20 cellular contexts compared by ENCODE assay signal in the genomic region with DNA sequence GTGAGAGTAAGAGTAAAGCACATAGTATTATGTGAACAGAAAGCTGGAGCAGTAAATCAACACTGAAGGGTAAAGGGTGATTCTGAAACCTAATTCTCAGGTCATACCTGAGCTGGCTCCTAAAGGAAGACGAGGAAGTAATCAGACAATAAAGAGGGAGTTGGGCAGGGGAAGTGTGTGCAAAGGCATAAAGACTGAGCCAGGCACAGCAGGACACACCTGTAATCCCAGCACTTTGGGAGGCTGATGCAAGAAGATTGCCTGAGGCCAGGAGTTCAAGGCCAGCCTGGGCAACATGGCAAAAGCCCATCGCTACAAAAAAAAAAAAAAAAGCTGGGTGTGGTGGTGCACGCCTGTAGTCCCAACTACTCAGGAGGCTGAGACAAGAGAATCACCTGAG. TPM values are rescaled to one million over a fixed set of nuclear protein-coding genes. Genes with fewer than 3 reads are reported as not detected.
DNase-seq lines count a peak whose midpoint lies in the region; ATAC-seq, FAIRE-seq and TF ChIP-seq lines count a peak whose summit lies in the region.
"Had no signal": no experiment of that assay in that cellular context is flagged by ENCODE, and none has a peak within 500 bp of the region (broad histone marks: within the 10 kb centered on the region; RNA-seq: fewer than 3 reads in every experiment).

No MANE protein-coding gene starts in this region.

- TF ChIP-seq RAD21 in HepG2 (CRISPR knock-in tag; IDR thresholded peaks at IDR 0.05) = no peak

- peaks cover 11% of the 10 kb centered on the region for H3K36me3 Mint-ChIP-seq in WTC11
- peaks cover 14% of the 10 kb centered on the region for H3K36me3 Mint-ChIP-seq in type B pancreatic cell

- 89% methylated on average over 3 of the region's 3 CpGs for WGBS in HepG2 (ENCODE audit: low lambda C conversion rate)
- WGBS in right lobe of liver (ENCODE audit: insufficient coverage, low coverage, low lambda C conversion rate, missing lambda C conversion rate) = 60% methylated on average over 2 of the region's 3 CpGs

- H3K4me3 Mint-ChIP-seq in WTC11 = no peak overlapping the region
- H3K4me3 Mint-ChIP-seq in type B pancreatic cell = no peak overlapping the region

- TF ChIP-seq EP300 in HepG2 (IDR thresholded peaks at IDR 0.05; ENCODE audit: low read depth in 2 of 2, low read length in 2 of 2) (no peak), HepG2 (CRISPR knock-in tag; IDR thresholded peaks at IDR 0.05; ENCODE audit: borderline replicate concordance) (no peak)

- H3K27ac Mint-ChIP-seq in WTC11 = peak overlapping the region; percentile 33
- H3K27ac Mint-ChIP-seq in type B pancreatic cell = peak overlapping the region; percentile 18

- peaks cover 0 to 14% of the 10 kb centered on the region in 2 experiments; a peak in 2 of 5 replicates for H3K36me3 ChIP-seq in HepG2 (replicated peaks in 1 of 2; ENCODE audit: control insufficient read depth in 1 of 2, insufficient read depth in 2 of 2, low read length in 2 of 2)
- H3K36me3 ChIP-seq in right lobe of liver = peaks cover 0 to 2% (median 0%) of the 10 kb centered on the region in 4 donors

- no peak overlapping the region for H2AFZ ChIP-seq in HepG2 (ENCODE audit: low read length)
- H2AFZ ChIP-seq: GM23248 had no signal

- no peaks in the 10 kb centered on the region for H3K27me3 Mint-ChIP-seq in WTC11 (ENCODE audit: low read depth)
- H3K27me3 Mint-ChIP-seq in type B pancreatic cell = no peaks in the 10 kb centered on the region

- H3K4me3 ChIP-seq in HepG2 (replicated peaks in 1 of 3; ENCODE audit: insufficient read depth in 1 of 3, low read depth in 2 of 3, low read length in 3 of 3) (no peak overlapping the region), right lobe of liver (no peak overlapping the region)
- H3K4me3 ChIP-seq: GM23248 had no signal

- in situ Hi-C loops in HepG2 (cut with HindIII; ENCODE audit: extremely low pct_ligation_motif_present, low pct_unique_long_range_greater_than_20kb) = no loop called here

- H3K9me3 ChIP-seq in HepG2 (ENCODE audit: low read length) (no peaks in the 10 kb centered on the region), right lobe of liver (no peaks in the 10 kb centered on the region)

- BruUV-seq in HepG2 (replicated peaks; lab: Mats Ljungman, UMichigan) = no TSS peak

- H3K9me3 Mint-ChIP-seq in WTC11 (no peaks in the 10 kb centered on the region), type B pancreatic cell (no peaks in the 10 kb centered on the region)

- H3K9ac ChIP-seq in HepG2 (ENCODE audit: insufficient read depth, low read depth, low read length) = no peak overlapping the region
- H3K9ac ChIP-seq: GM23248, KMS-11 had no signal

- TF ChIP-seq CTCF in HepG2 (CRISPR knock-in tag; IDR thresholded peaks at IDR 0.05) (no peak), right lobe of liver (IDR thresholded peaks at IDR 0.05) (no peak), WTC11 (IDR thresholded peaks at IDR 0.05) (no peak), type B pancreatic cell (conservative IDR thresholded peaks at IDR 0.05) (no peak)

- H3K4me2 ChIP-seq in HepG2 (ENCODE audit: low read depth, low read length) = no peak overlapping the region
- H3K4me2 ChIP-seq: KMS-11 had no signal

- H4K20me1 ChIP-seq in HepG2 (ENCODE audit: insufficient read depth, low read length) = peaks cover 5% of the 10 kb centered on the region; the same call in 1 of the 2 replicates

- no peak overlapping the region for H3K27ac ChIP-seq in HepG2 (ENCODE audit: extremely low read length, insufficient read depth, low read length)
- H3K27ac ChIP-seq in right lobe of liver = no peak overlapping the region
- H3K27ac ChIP-seq: GM23248, KMS-11 had no signal

- H3K4me1 Mint-ChIP-seq in WTC11 = peaks cover 12% of the 10 kb centered on the region
- H3K4me1 Mint-ChIP-seq in type B pancreatic cell (ENCODE audit: unreplicated experiment) = peaks cover 14% of the 10 kb centered on the region

- intact Hi-C loops in HepG2 (cut with micrococcal nuclease; ENCODE audit: unreplicated experiment) (no loop called here), right lobe of liver (cut with DNase I) (no loop called here), left colon (cut with DNase I, micrococcal nuclease) (no loop called here)

- H3K27me3 ChIP-seq in HepG2 (ENCODE audit: control insufficient read depth in 1 of 2, insufficient read depth in 2 of 2, low read length in 2 of 2) = no peaks in the 10 kb centered on the region
- H3K27me3 ChIP-seq in right lobe of liver = no peaks in the 10 kb centered on the region

- ATAC-seq in HepG2 = no peak
- ATAC-seq in right lobe of liver = no peak
- ATAC-seq in WTC11 = no peak
- ATAC-seq in left colon = peak; percentile 94
- no peak for ATAC-seq in HG03045 (IDR thresholded peaks at IDR 0.05; ENCODE audit: unreplicated experiment)

- TF ChIP-seq POLR2A in HepG2 (IDR thresholded peaks at IDR 0.05; ENCODE audit: insufficient read depth in 1 of 2, low read depth in 2 of 2, low read length in 2 of 2) (no peak), right lobe of liver (IDR thresholded peaks at IDR 0.05) (no peak)

- H3K4me1 ChIP-seq in HepG2 (ENCODE audit: insufficient read depth, low read length) (peaks cover 54% of the 10 kb centered on the region), right lobe of liver (no peaks in the 10 kb centered on the region)

- DNase-seq in HepG2 (ENCODE audit: low spot score) (no peak), right lobe of liver (no peak), WTC11 (ENCODE audit: low spot score) (no peak), left colon (no peak), type B pancreatic cell (ENCODE audit: extremely low spot score, unreplicated experiment) (no peak), superior temporal gyrus (ENCODE audit: extremely low spot score) (no peak)
- DNase-seq in activated CD4-positive, CD25-positive, alpha-beta regulatory T cell treated with anti-CD3 and anti-CD28 coated beads, Interleukin-2, amount 50 U/mL, for 72 hours = no peak
- DNase-seq: C1 segment of cervical spinal cord, COR-L47, GM23248, MM.1S, NCI-H1105, NCI-H1694 treated with DMSO at 0.1 percent for 48 hours, NCI-H2171, NCI-H446, OCI-M1, RPMI8226 had no signal

- FAIRE-seq in HepG2 (lab: Jason Lieb, UNC) = no peak

- peaks cover 15% of the 10 kb centered on the region for H3K79me2 ChIP-seq in HepG2 (ENCODE audit: insufficient read depth, low read length)

- POLR2A ChIA-PET in HepG2 (lab: Yijun Ruan, JAX) = interaction anchor here (1.3 kb wide), 1 partner anchor 10 kb away, joined by 4 read pairs; a partner anchor contains a TSS
- POLR2A ChIA-PET in WTC11 (lab: Charles Lee) = interaction anchor here (0.6 to 1.1 kb wide), 2 partner anchors 9 to 18 kb away, joined by 3 to 5 read pairs; a partner anchor contains a TSS

- CTCF ChIA-PET in HepG2 (lab: Yijun Ruan, JAX; ENCODE audit: low intra/inter-chr PET ratio, low total read pairs) (interaction anchor here (1.4 kb wide), 1 partner anchor 11 kb away, joined by 3 read pairs; no protein-coding TSS in a partner anchor), WTC11 (lab: Charles Lee) (interaction anchor here (0.7 to 1.7 kb wide), 7 partner anchors 10 to 95 kb away, joined by 3 to 6 read pairs (median 5); no protein-coding TSS in a partner anchor)

RNA-seq across cellular contexts. Expression of a gene that starts 9.6 kb away (rescaled TPM):
- total RNA-seq in HepG2 (2016; rRNA removed; fragmentation: Illumina TruSeq; extraction: Trizol) = 48.4 and 53.8 TPM in 2 replicates
- 12.0 and 15.8 TPM in 2 replicates for total RNA-seq in HepG2 (2016; cell fraction: cytosol; rRNA removed; fragmentation: Illumina TruSeq; extraction: Trizol; ENCODE audit: low read depth)
- 43.0 and 57.4 TPM in 2 replicates for total RNA-seq in HepG2 (2016; cell fraction: insoluble cytoplasmic fraction; rRNA removed; fragmentation: Illumina TruSeq; extraction: Trizol)
- 15.7 and 16.6 TPM in 2 replicates for total RNA-seq in HepG2 (2016; cell fraction: membrane; rRNA removed; fragmentation: Illumina TruSeq; extraction: Trizol)
- total RNA-seq in HepG2 (2016; cell fraction: nucleus; rRNA removed; fragmentation: Illumina TruSeq; extraction: Trizol) = 20.9 and 24.1 TPM in 2 replicates
- polyA plus RNA-seq in HepG2 (2011; rRNA removed) = 57.9 and 60.0 TPM in 2 replicates
- 60.3 and 60.4 TPM in 2 replicates for polyA plus RNA-seq in HepG2 (2011; cell fraction: cytosol; rRNA removed)
- polyA plus RNA-seq in HepG2 (2011; cell fraction: nucleus; rRNA removed) = 32.8 and 38.8 TPM in 2 replicates
- polyA plus RNA-seq in HepG2 (2012) = 39.0 and 41.4 TPM in 2 replicates
- polyA plus RNA-seq in HepG2 (2016; cell fraction: cytosol; fragmentation: Illumina TruSeq; extraction: Trizol; ENCODE audit: low read depth) = 11.9 and 13.5 TPM in 2 replicates
- polyA plus RNA-seq in HepG2 (2016; cell fraction: insoluble cytoplasmic fraction; fragmentation: Illumina TruSeq; extraction: Trizol; ENCODE audit: low read depth) = 76.4 and 85.2 TPM in 2 replicates
- polyA plus RNA-seq in HepG2 (2016; cell fraction: membrane; fragmentation: Illumina TruSeq; extraction: Trizol; ENCODE audit: low read depth) = 13.7 and 16.3 TPM in 2 replicates
- polyA plus RNA-seq in HepG2 (2016; cell fraction: nucleus; fragmentation: Illumina TruSeq; extraction: Trizol; ENCODE audit: insufficient read depth, low read depth) = 47.8 and 51.2 TPM in 2 replicates
- polyA minus RNA-seq in HepG2 (2011; rRNA and poly(A)+ RNA removed; ENCODE audit: low replicate concordance) = 62.5 and 183 TPM in 2 replicates
- polyA minus RNA-seq in HepG2 (2011; cell fraction: cytosol; rRNA and poly(A)+ RNA removed) = 19.9 and 22.8 TPM in 2 replicates
- 27.7 and 29.2 TPM in 2 replicates for polyA minus RNA-seq in HepG2 (2011; cell fraction: nucleus; rRNA and poly(A)+ RNA removed)
- total RNA-seq in right lobe of liver = 10 to 100 TPM; 30.9 to 50.7 (median 47.2) TPM
- total RNA-seq in WTC11 (2021) = 238 to 256 TPM (median 248 TPM) in 3 replicates
- total RNA-seq in left colon = 100 to 1,000 TPM; 271 to 304 TPM
- 161 and 168 TPM in 2 replicates for total RNA-seq in type B pancreatic cell (ENCODE audit: low replicate concordance)

RNA-seq across cellular contexts. Expression of a gene that starts 22.4 kb away (rescaled TPM):
- total RNA-seq in HepG2 (2016; rRNA removed; fragmentation: Illumina TruSeq; extraction: Trizol) = 6.0 and 15.5 TPM in 2 replicates
- 4.2 and 6.5 TPM in 2 replicates for total RNA-seq in HepG2 (2016; cell fraction: cytosol; rRNA removed; fragmentation: Illumina TruSeq; extraction: Trizol; ENCODE audit: low read depth)
- total RNA-seq in HepG2 (2016; cell fraction: insoluble cytoplasmic fraction; rRNA removed; fragmentation: Illumina TruSeq; extraction: Trizol) = 5.5 and 12.8 TPM in 2 replicates
- 3.1 and 4.5 TPM in 2 replicates for total RNA-seq in HepG2 (2016; cell fraction: membrane; rRNA removed; fragmentation: Illumina TruSeq; extraction: Trizol)
- total RNA-seq in HepG2 (2016; cell fraction: nucleus; rRNA removed; fragmentation: Illumina TruSeq; extraction: Trizol) = 15.3 and 19.2 TPM in 2 replicates
- polyA plus RNA-seq in HepG2 (2011; rRNA removed) = 19.4 and 24.2 TPM in 2 replicates
- 14.4 and 16.8 TPM in 2 replicates for polyA plus RNA-seq in HepG2 (2011; cell fraction: cytosol; rRNA removed)
- 32.6 and 35.0 TPM in 2 replicates for polyA plus RNA-seq in HepG2 (2011; cell fraction: nucleus; rRNA removed)
- polyA plus RNA-seq in HepG2 (2012) = 12.9 and 14.4 TPM in 2 replicates
- 4.6 and 5.1 TPM in 2 replicates for polyA plus RNA-seq in HepG2 (2016; cell fraction: cytosol; fragmentation: Illumina TruSeq; extraction: Trizol; ENCODE audit: low read depth)
- polyA plus RNA-seq in HepG2 (2016; cell fraction: insoluble cytoplasmic fraction; fragmentation: Illumina TruSeq; extraction: Trizol; ENCODE audit: low read depth) = 10.0 and 12.0 TPM in 2 replicates
- polyA plus RNA-seq in HepG2 (2016; cell fraction: membrane; fragmentation: Illumina TruSeq; extraction: Trizol; ENCODE audit: low read depth) = 4.5 and 4.9 TPM in 2 replicates
- polyA plus RNA-seq in HepG2 (2016; cell fraction: nucleus; fragmentation: Illumina TruSeq; extraction: Trizol; ENCODE audit: insufficient read depth, low read depth) = 55.0 and 59.9 TPM in 2 replicates
- polyA minus RNA-seq in HepG2 (2011; rRNA and poly(A)+ RNA removed; ENCODE audit: low replicate concordance) = 11.0 and 47.3 TPM in 2 replicates
- 5.6 and 6.8 TPM in 2 replicates for polyA minus RNA-seq in HepG2 (2011; cell fraction: cytosol; rRNA and poly(A)+ RNA removed)
- polyA minus RNA-seq in HepG2 (2011; cell fraction: nucleus; rRNA and poly(A)+ RNA removed) = 10.8 and 15.2 TPM in 2 replicates
- 10 to 100 TPM; 34.9 to 59.5 (median 52.5) TPM for total RNA-seq in right lobe of liver
- 54.7 to 64.5 TPM (median 62.9 TPM) in 3 replicates for total RNA-seq in WTC11 (2021)
- total RNA-seq in left colon = 10 to 100 TPM; 21.3 to 26.9 TPM
- 44.6 and 56.3 TPM in 2 replicates for total RNA-seq in type B pancreatic cell (ENCODE audit: low replicate concordance)

RNA-seq across cellular contexts. Expression of a gene that starts 23.8 kb away (rescaled TPM):
- total RNA-seq in HepG2 (2016; rRNA removed; fragmentation: Illumina TruSeq; extraction: Trizol) = 0.09 TPM in 1 of 2 replicates, not detected in the other
- not detected in 2 replicates for total RNA-seq in HepG2 (2016; cell fraction: cytosol; rRNA removed; fragmentation: Illumina TruSeq; extraction: Trizol; ENCODE audit: low read depth)
- total RNA-seq in HepG2 (2016; cell fraction: insoluble cytoplasmic fraction; rRNA removed; fragmentation: Illumina TruSeq; extraction: Trizol) = not detected in 2 replicates
- total RNA-seq in HepG2 (2016; cell fraction: membrane; rRNA removed; fragmentation: Illumina TruSeq; extraction: Trizol) = 0.14 TPM in 1 of 2 replicates, not detected in the other
- total RNA-seq in HepG2 (2016; cell fraction: nucleus; rRNA removed; fragmentation: Illumina TruSeq; extraction: Trizol) = not detected in 2 replicates
- polyA plus RNA-seq in HepG2 (2011; rRNA removed) = 0.05 and 0.12 TPM in 2 replicates
- 0.04 and 0.08 TPM in 2 replicates for polyA plus RNA-seq in HepG2 (2011; cell fraction: cytosol; rRNA removed)
- 0.48 and 0.64 TPM in 2 replicates for polyA plus RNA-seq in HepG2 (2011; cell fraction: nucleus; rRNA removed)
- polyA plus RNA-seq in HepG2 (2012) = not detected in 2 replicates
- not detected in 2 replicates for polyA plus RNA-seq in HepG2 (2016; cell fraction: cytosol; fragmentation: Illumina TruSeq; extraction: Trizol; ENCODE audit: low read depth)
- polyA plus RNA-seq in HepG2 (2016; cell fraction: insoluble cytoplasmic fraction; fragmentation: Illumina TruSeq; extraction: Trizol; ENCODE audit: low read depth) = not detected in 2 replicates
- polyA plus RNA-seq in HepG2 (2016; cell fraction: membrane; fragmentation: Illumina TruSeq; extraction: Trizol; ENCODE audit: low read depth) = not detected in 2 replicates
- polyA plus RNA-seq in HepG2 (2016; cell fraction: nucleus; fragmentation: Illumina TruSeq; extraction: Trizol; ENCODE audit: insufficient read depth, low read depth) = 0.21 and 0.33 TPM in 2 replicates
- polyA minus RNA-seq in HepG2 (2011; rRNA and poly(A)+ RNA removed; ENCODE audit: low replicate concordance) = 0.18 and 1.6 TPM in 2 replicates
- polyA minus RNA-seq in HepG2 (2011; cell fraction: cytosol; rRNA and poly(A)+ RNA removed) = 1.8 TPM in 1 of 2 replicates, not detected in the other
- polyA minus RNA-seq in HepG2 (2011; cell fraction: nucleus; rRNA and poly(A)+ RNA removed) = not detected in 2 replicates
- total RNA-seq in right lobe of liver = under 1 TPM in 2 of 6 experiments, not detected in 4; 0.12 TPM
- 0.50 to 0.55 TPM (median 0.55 TPM) in 3 replicates for total RNA-seq in WTC11 (2021)
- total RNA-seq in left colon = under 1 TPM; 0.15 to 0.61 TPM
- total RNA-seq in type B pancreatic cell (ENCODE audit: low replicate concordance) = 6.2 and 6.3 TPM in 2 replicates

RNA-seq across cellular contexts. Expression of a gene that starts 30.4 kb away (rescaled TPM):
- total RNA-seq in HepG2 (2016; rRNA removed; fragmentation: Illumina TruSeq; extraction: Trizol) = not detected in 2 replicates
- not detected in 2 replicates for total RNA-seq in HepG2 (2016; cell fraction: cytosol; rRNA removed; fragmentation: Illumina TruSeq; extraction: Trizol; ENCODE audit: low read depth)
- total RNA-seq in HepG2 (2016; cell fraction: insoluble cytoplasmic fraction; rRNA removed; fragmentation: Illumina TruSeq; extraction: Trizol) = not detected in 2 replicates
- not detected in 2 replicates for total RNA-seq in HepG2 (2016; cell fraction: membrane; rRNA removed; fragmentation: Illumina TruSeq; extraction: Trizol)
- not detected in 2 replicates for total RNA-seq in HepG2 (2016; cell fraction: nucleus; rRNA removed; fragmentation: Illumina TruSeq; extraction: Trizol)
- polyA plus RNA-seq in HepG2 (2011; rRNA removed) = not detected in 2 replicates
- polyA plus RNA-seq in HepG2 (2011; cell fraction: cytosol; rRNA removed) = not detected in 2 replicates
- polyA plus RNA-seq in HepG2 (2011; cell fraction: nucleus; rRNA removed) = not detected in 2 replicates
- not detected in 2 replicates for polyA plus RNA-seq in HepG2 (2012)
- polyA plus RNA-seq in HepG2 (2016; cell fraction: cytosol; fragmentation: Illumina TruSeq; extraction: Trizol; ENCODE audit: low read depth) = not detected in 2 replicates
- polyA plus RNA-seq in HepG2 (2016; cell fraction: insoluble cytoplasmic fraction; fragmentation: Illumina TruSeq; extraction: Trizol; ENCODE audit: low read depth) = not detected in 2 replicates
- not detected in 2 replicates for polyA plus RNA-seq in HepG2 (2016; cell fraction: membrane; fragmentation: Illumina TruSeq; extraction: Trizol; ENCODE audit: low read depth)
- polyA plus RNA-seq in HepG2 (2016; cell fraction: nucleus; fragmentation: Illumina TruSeq; extraction: Trizol; ENCODE audit: insufficient read depth, low read depth) = not detected in 2 replicates
- not detected in 2 replicates for polyA minus RNA-seq in HepG2 (2011; rRNA and poly(A)+ RNA removed; ENCODE audit: low replicate concordance)
- not detected in 2 replicates for polyA minus RNA-seq in HepG2 (2011; cell fraction: cytosol; rRNA and poly(A)+ RNA removed)
- not detected in 2 replicates for polyA minus RNA-seq in HepG2 (2011; cell fraction: nucleus; rRNA and poly(A)+ RNA removed)
- total RNA-seq in right lobe of liver = not detected
- total RNA-seq in WTC11 (2021) = not detected in 3 replicates
- total RNA-seq in left colon = not detected
- total RNA-seq in type B pancreatic cell (ENCODE audit: low replicate concordance) = 28.9 TPM in 1 of 2 replicates, not detected in the other
- total RNA-seq: A673, GM23248 had no signal
- polyA plus RNA-seq: GM23248 had no signal

RNA-seq across cellular contexts. Expression of a gene that starts 51.4 kb away (rescaled TPM):
- total RNA-seq in HepG2 (2016; rRNA removed; fragmentation: Illumina TruSeq; extraction: Trizol) (0.51 and 0.53 TPM in 2 replicates), right lobe of liver (under 1 TPM in 2 of 6 experiments, not detected in 4; 0.18 to 0.19 TPM), WTC11 (2021) (0.33 to 0.55 TPM (median 0.50 TPM) in 3 replicates), left colon (under 1 TPM in 1 of 2 donors, not detected in 1; 0.06 TPM), type B pancreatic cell (ENCODE audit: low replicate concordance) (0.45 and 8.8 TPM in 2 replicates)
- total RNA-seq in HepG2 (2016; cell fraction: cytosol; rRNA removed; fragmentation: Illumina TruSeq; extraction: Trizol; ENCODE audit: low read depth) = 0.20 TPM in 1 of 2 replicates, not detected in the other
- total RNA-seq in HepG2 (2016; cell fraction: insoluble cytoplasmic fraction; rRNA removed; fragmentation: Illumina TruSeq; extraction: Trizol) = 0.43 and 0.54 TPM in 2 replicates
- 0.46 and 0.52 TPM in 2 replicates for total RNA-seq in HepG2 (2016; cell fraction: membrane; rRNA removed; fragmentation: Illumina TruSeq; extraction: Trizol)
- total RNA-seq in HepG2 (2016; cell fraction: nucleus; rRNA removed; fragmentation: Illumina TruSeq; extraction: Trizol) = 0.34 and 0.62 TPM in 2 replicates
- 0.24 and 0.33 TPM in 2 replicates for polyA plus RNA-seq in HepG2 (2011; rRNA removed)
- polyA plus RNA-seq in HepG2 (2011; cell fraction: cytosol; rRNA removed) = 0.21 and 0.34 TPM in 2 replicates
- polyA plus RNA-seq in HepG2 (2011; cell fraction: nucleus; rRNA removed) = 0.47 and 0.83 TPM in 2 replicates
- 0.48 and 0.69 TPM in 2 replicates for polyA plus RNA-seq in HepG2 (2012)
- polyA plus RNA-seq in HepG2 (2016; cell fraction: cytosol; fragmentation: Illumina TruSeq; extraction: Trizol; ENCODE audit: low read depth) = 0.20 and 0.28 TPM in 2 replicates
- polyA plus RNA-seq in HepG2 (2016; cell fraction: insoluble cytoplasmic fraction; fragmentation: Illumina TruSeq; extraction: Trizol; ENCODE audit: low read depth) = 0.58 and 0.73 TPM in 2 replicates
- polyA plus RNA-seq in HepG2 (2016; cell fraction: membrane; fragmentation: Illumina TruSeq; extraction: Trizol; ENCODE audit: low read depth) = 0.48 and 0.58 TPM in 2 replicates
- 1.2 and 1.3 TPM in 2 replicates for polyA plus RNA-seq in HepG2 (2016; cell fraction: nucleus; fragmentation: Illumina TruSeq; extraction: Trizol; ENCODE audit: insufficient read depth, low read depth)
- polyA minus RNA-seq in HepG2 (2011; rRNA and poly(A)+ RNA removed; ENCODE audit: low replicate concordance) = 0.46 and 5.3 TPM in 2 replicates
- polyA minus RNA-seq in HepG2 (2011; cell fraction: cytosol; rRNA and poly(A)+ RNA removed) = 0.44 and 0.49 TPM in 2 replicates
- 0.25 and 0.39 TPM in 2 replicates for polyA minus RNA-seq in HepG2 (2011; cell fraction: nucleus; rRNA and poly(A)+ RNA removed)
- total RNA-seq: GM23248 had no signal
- polyA plus RNA-seq: GM23248 had no signal
